26 cellular contexts compared by ENCODE assay signal in genomic region chr10:89929282-89930026, GRCh38.
DNase-seq lines count a peak whose midpoint lies in the region; ATAC-seq, FAIRE-seq and TF ChIP-seq lines count a peak whose summit lies in the region.
"Had no signal": no experiment of that assay in that cellular context is flagged by ENCODE, and none has a peak within 500 bp of the region (broad histone marks: within the 10 kb centered on the region; RNA-seq: fewer than 3 reads in every experiment).

No MANE protein-coding gene starts in this region.

- no peak for TF ChIP-seq CTCF in coronary artery (IDR thresholded peaks at IDR 0.05)

- H3K27ac ChIP-seq in coronary artery, result no peak overlapping the region
- H3K27ac ChIP-seq: adrenal gland, brain microvascular endothelial cell, psoas muscle, uterus had no signal

- peak; percentile 15 for DNase-seq in NAMALWA (ENCODE audit: low spot score)
- no peak for DNase-seq in coronary artery (ENCODE audit: low spot score)
- DNase-seq in urothelium cell line (ENCODE audit: low spot score), result no peak
- DNase-seq in NCI-H69 (lab: John Stamatoyannopoulos, UW), result no peak
- DNase-seq: activated CD4-positive, alpha-beta T cell treated with anti-CD3 and anti-CD28 coated beads for 48 hours; activated naive CD4-positive, alpha-beta T cell treated with Interleukin-2 at 50 U/mL for 16 hours; activated T-cell treated with anti-CD3 and anti-CD28 coated beads, Interleukin-2, amount 50 U/mL, for 4 hours; adrenal gland; brain microvascular endothelial cell; effector CD8-positive, alpha-beta T cell; erythroblast; head of caudate nucleus; Kasumi-1; left cardiac atrium; mesenchymal stem cell; NCI-H1930; NCI-H2227 treated with DMSO at 0.1 percent for 48 hours; NCI-H748 treated with DMSO at 0.1 percent for 48 hours; OCI-M1; psoas muscle; uterus had no signal

- peaks cover 8% of the 10 kb centered on the region for H3K4me1 Mint-ChIP-seq in stimulated activated memory B cell treated with anti-CD40 and anti-IgM and Interleukin-4, amounts not matched to agents 10 μg/mL and 1 μg/mL and 100 μg/mL, for 72 hours

- H3K4me3 ChIP-seq in coronary artery, result no peak overlapping the region
- H3K4me3 ChIP-seq: adrenal gland, psoas muscle, uterus had no signal

- no peak overlapping the region for H3K27ac Mint-ChIP-seq in stimulated activated memory B cell treated with anti-CD40 and anti-IgM and Interleukin-4, amounts not matched to agents 10 μg/mL and 1 μg/mL and 100 μg/mL, for 72 hours

- H3K4me3 Mint-ChIP-seq in stimulated activated memory B cell treated with anti-CD40 and anti-IgM and Interleukin-4, amounts not matched to agents 10 μg/mL and 1 μg/mL and 100 μg/mL, for 72 hours, result no peak overlapping the region
- H3K4me3 Mint-ChIP-seq: activated T-cell treated with anti-CD3 and anti-CD28 coated beads, Interleukin-2, amount 50 U/mL, for 4 hours had no signal

- ATAC-seq in GM18508 (IDR thresholded peaks at IDR 0.05; ENCODE audit: insufficient read depth, unreplicated experiment) (peak; percentile 92), GM21576 (IDR thresholded peaks at IDR 0.05; ENCODE audit: unreplicated experiment) (peak; percentile 58)
- ATAC-seq in stimulated activated memory B cell treated with anti-CD40 and anti-IgM and Interleukin-4, amounts not matched to agents 10 μg/mL and 1 μg/mL and 100 μg/mL, for 72 hours, result peak; percentile 87
- ATAC-seq: activated T-cell treated with anti-CD3 and anti-CD28 coated beads, Interleukin-2, amount 50 U/mL, for 4 hours; HepG2; left cardiac atrium; psoas muscle; Right ventricle myocardium inferior had no signal

- peaks cover 8% of the 10 kb centered on the region for H3K27me3 Mint-ChIP-seq in stimulated activated memory B cell treated with anti-CD40 and anti-IgM and Interleukin-4, amounts not matched to agents 10 μg/mL and 1 μg/mL and 100 μg/mL, for 72 hours

- H3K36me3 Mint-ChIP-seq in stimulated activated memory B cell treated with anti-CD40 and anti-IgM and Interleukin-4, amounts not matched to agents 10 μg/mL and 1 μg/mL and 100 μg/mL, for 72 hours, result no peaks in the 10 kb centered on the region

- no peaks in the 10 kb centered on the region for H3K9me3 Mint-ChIP-seq in stimulated activated memory B cell treated with anti-CD40 and anti-IgM and Interleukin-4, amounts not matched to agents 10 μg/mL and 1 μg/mL and 100 μg/mL, for 72 hours
- H3K9me3 Mint-ChIP-seq: activated T-cell treated with anti-CD3 and anti-CD28 coated beads, Interleukin-2, amount 50 U/mL, for 4 hours had no signal

- FAIRE-seq in urothelium cell line (lab: Jason Lieb, UNC), result no peak
- FAIRE-seq: HepG2 had no signal
